In the genomic region with DNA sequence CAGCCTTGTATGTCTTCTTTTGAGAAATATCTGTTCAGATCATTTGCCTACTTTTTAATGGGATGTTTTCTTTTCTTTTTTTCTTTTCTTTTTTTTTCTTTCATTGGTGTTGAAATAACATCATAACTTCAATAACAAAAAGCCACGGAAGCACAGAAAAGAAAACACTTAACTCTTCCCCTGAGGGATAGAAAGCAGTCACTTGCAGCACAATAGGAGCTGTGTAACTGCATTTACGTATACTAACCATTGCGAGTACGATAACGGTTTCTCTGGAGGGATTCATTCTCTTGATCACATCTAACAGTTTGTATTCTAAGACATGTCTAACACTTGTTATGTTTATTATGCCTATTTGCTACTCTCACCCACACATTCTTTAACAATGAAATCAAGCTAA, we compare ENCODE assay signal across 25 cellular contexts.
"Had no signal": no experiment of that assay in that cellular context is flagged by ENCODE, and none has a peak within 500 bp of the region (broad histone marks: within the 10 kb centered on the region; RNA-seq: fewer than 3 reads in every experiment).

No MANE protein-coding gene starts in this region.

- H3K27me3 ChIP-seq: ascending aorta, body of pancreas, SJSA1 had no signal

- ATAC-seq: activated CD8-positive, alpha-beta T cell treated with anti-CD3 and anti-CD28 coated beads, Interleukin-2, amount 10 ng/mL, durations not matched to agents 7 days and 5 days; body of pancreas; K562; PC-3; WTC11 had no signal

- H3K9me3 ChIP-seq: ascending aorta, body of pancreas, SJSA1 had no signal

- H3K4me1 ChIP-seq: ascending aorta, body of pancreas, SJSA1 had no signal

- H3K9me3 Mint-ChIP-seq: activated naive CD4-positive, alpha-beta T cell treated with anti-CD3 and anti-CD28 coated beads, Interleukin-2, amount 50 U/mL, for 24 hours; activated T-cell treated with anti-CD3 and anti-CD28 coated beads, Interleukin-2, amount 50 U/mL, for 24 hours; activated T-helper 1 cell treated with anti-CD3 and anti-CD28 coated beads, Interleukin-12 subunit alpha, Interleukin-12 subunit beta, Interleukin-2, Interleukin-4 antibody, amounts not matched to agents 30 ng/mL and 10 ng/mL and 1 ng/mL, durations not matched to agents 14 hours and 24 hours and 36 hours; T-helper 1 cell treated with Interleukin-12 subunit alpha and Interleukin-12 subunit beta and Interleukin-4 antibody, amounts not matched to agents 30 μg/mL and 1 μg/mL, for 36 hours had no signal

- H3K4me3 Mint-ChIP-seq: activated CD8-positive, alpha-beta T cell treated with anti-CD3 and anti-CD28 coated beads, Interleukin-2, amount 10 ng/mL, durations not matched to agents 7 days and 5 days; activated naive CD4-positive, alpha-beta T cell treated with anti-CD3 and anti-CD28 coated beads, Interleukin-2, amount 50 U/mL, for 24 hours; activated T-cell treated with anti-CD3 and anti-CD28 coated beads, Interleukin-2, amount 50 U/mL, for 24 hours; activated T-helper 1 cell treated with anti-CD3 and anti-CD28 coated beads, Interleukin-12 subunit alpha, Interleukin-12 subunit beta, Interleukin-2, Interleukin-4 antibody, amounts not matched to agents 30 ng/mL and 10 ng/mL and 1 ng/mL, durations not matched to agents 14 hours and 24 hours and 36 hours; T-helper 1 cell treated with Interleukin-12 subunit alpha and Interleukin-12 subunit beta and Interleukin-4 antibody, amounts not matched to agents 30 μg/mL and 1 μg/mL, for 36 hours; WTC11 had no signal

- H3K4me3 ChIP-seq: ascending aorta, body of pancreas, K562, SJSA1 had no signal

- H3K4me1 Mint-ChIP-seq: activated naive CD4-positive, alpha-beta T cell treated with anti-CD3 and anti-CD28 coated beads, Interleukin-2, amount 50 U/mL, for 24 hours had no signal

- H3K36me3 Mint-ChIP-seq: activated naive CD4-positive, alpha-beta T cell treated with anti-CD3 and anti-CD28 coated beads, Interleukin-2, amount 50 U/mL, for 24 hours had no signal

- H3K27ac ChIP-seq: ascending aorta, body of pancreas, SJSA1 had no signal

- DNase-seq: activated CD4-positive, alpha-beta T cell treated with anti-CD3 and anti-CD28 coated beads for 48 hours; activated CD4-positive, alpha-beta T cell treated with anti-CD3 and anti-CD28 coated beads, Interleukin-2, amount 50 U/mL, for 4 hours; activated CD4-positive, CD25-positive, alpha-beta regulatory T cell treated with anti-CD3 and anti-CD28 coated beads, Interleukin-2, amount 50 U/mL, for 72 hours; activated CD8-positive, alpha-beta memory T cell treated with anti-CD3 and anti-CD28 coated beads, Interleukin-2, amount 50 U/mL, for 48 hours; activated CD8-positive, alpha-beta T cell treated with anti-CD3 and anti-CD28 coated beads, Interleukin-2, amount 10 ng/mL, durations not matched to agents 7 days and 5 days; activated effector memory CD4-positive, alpha-beta T cell treated with Interleukin-2 at 50 U/mL for 16 hours; activated naive CD4-positive, alpha-beta T cell; activated T-cell treated with anti-CD3 and anti-CD28 coated beads, Interleukin-2, amount 50 U/mL, for 24 hours; amniotic stem cell; body of pancreas; Karpas-422; NCI-H1105 treated with DMSO at 0.1 percent for 48 hours; NCI-H1436 treated with DMSO at 0.1 percent for 48 hours; NCI-H187; NCI-H2081; NCI-H524; PC-3; SHP77 had no signal

- H3K36me3 ChIP-seq: ascending aorta, SJSA1 had no signal

- H3K27ac Mint-ChIP-seq: activated CD8-positive, alpha-beta T cell treated with anti-CD3 and anti-CD28 coated beads, Interleukin-2, amount 10 ng/mL, durations not matched to agents 7 days and 5 days; activated naive CD4-positive, alpha-beta T cell treated with anti-CD3 and anti-CD28 coated beads, Interleukin-2, amount 50 U/mL, for 24 hours; activated T-cell treated with anti-CD3 and anti-CD28 coated beads, Interleukin-2, amount 50 U/mL, for 24 hours; activated T-helper 1 cell treated with anti-CD3 and anti-CD28 coated beads, Interleukin-12 subunit alpha, Interleukin-12 subunit beta, Interleukin-2, Interleukin-4 antibody, amounts not matched to agents 30 ng/mL and 10 ng/mL and 1 ng/mL, durations not matched to agents 14 hours and 24 hours and 36 hours; T-helper 1 cell treated with Interleukin-12 subunit alpha and Interleukin-12 subunit beta and Interleukin-4 antibody, amounts not matched to agents 30 μg/mL and 1 μg/mL, for 36 hours; WTC11 had no signal
